8 cellular contexts compared by ENCODE assay signal in the genomic region with DNA sequence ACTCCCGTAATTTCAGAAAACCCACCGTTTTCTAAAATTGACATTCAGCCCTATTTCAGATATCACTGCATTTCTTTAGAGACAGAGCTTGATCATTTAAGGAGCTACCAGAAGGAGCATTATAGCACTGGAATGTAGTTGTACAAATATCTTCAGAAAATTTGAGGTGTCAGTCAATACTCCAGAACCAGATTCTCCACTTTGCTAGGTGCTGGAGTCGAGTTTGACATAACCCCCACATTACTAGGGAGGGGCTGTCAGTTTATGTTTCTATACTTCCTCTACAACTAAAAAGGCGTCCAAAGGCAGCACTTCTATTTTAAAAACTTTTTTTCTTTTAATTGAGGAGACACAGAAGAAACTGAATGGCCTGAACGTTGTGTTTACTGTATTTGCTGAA. TPM values are rescaled to one million over a fixed set of nuclear protein-coding genes. Genes with fewer than 3 reads are reported as not detected.
A peak's percentile ranks its signal among the peaks of the same experiment; 100 is the strongest.
DNase-seq lines count a peak whose midpoint lies in the region; TF ChIP-seq lines count a peak whose summit lies in the region.

No MANE protein-coding gene starts in this region.

- no peaks in the 10 kb centered on the region for H3K36me3 Mint-ChIP-seq in neural progenitor cell

- no peak overlapping the region for H2AFZ ChIP-seq in neural progenitor cell (replicated peaks)

- peak overlapping the region in 8 of 11 experiments; percentile 80 to 86 (median 84); a peak in 14 of 22 replicates for H3K9ac ChIP-seq in BLaER1 treated with 17β-estradiol and CSF1 and Interleukin-3, amounts not matched to agents 10 nM and 100 nM
- no peak overlapping the region for H3K9ac ChIP-seq in neural progenitor cell

- no peak overlapping the region for H3K27ac Mint-ChIP-seq in neural progenitor cell

- peak overlapping the region; percentile 81 to 100 (median 98) for H3K4me2 ChIP-seq in BLaER1 treated with 17β-estradiol and CSF1 and Interleukin-3, amounts not matched to agents 10 nM and 100 nM
- H3K4me2 ChIP-seq in neural progenitor cell: peak overlapping the region; percentile 78

- H3K9me3 Mint-ChIP-seq in neural progenitor cell: no peaks in the 10 kb centered on the region

- no peaks in the 10 kb centered on the region for H3F3A ChIP-seq in neural progenitor cell (ENCODE audit: low read depth)

- intact Hi-C loops in posterior cingulate gyrus (cut with DNase I): loop anchor here (1.0 to 10.0 kb wide), 2 partner anchors 15 to 58 kb away; a partner anchor contains a TSS

- H4K20me1 ChIP-seq in BLaER1 treated with 17β-estradiol and CSF1 and Interleukin-3, amounts not matched to agents 10 nM and 100 nM: peaks cover 0 to 21% (median 0%) of the 10 kb centered on the region in 11 experiments; a peak in 4 of 22 replicates
- no peaks in the 10 kb centered on the region for H4K20me1 ChIP-seq in neural progenitor cell (ENCODE audit: low read depth)

- H3K27ac ChIP-seq in BLaER1 treated with 17β-estradiol and CSF1 and Interleukin-3, amounts not matched to agents 10 nM and 100 nM: peak overlapping the region in 9 of 11 experiments; percentile 61 to 89 (median 84); a peak in 11 of 22 replicates
- H3K27ac ChIP-seq in effector memory CD4-positive, alpha-beta T cell (ENCODE audit: insufficient read depth, low read length, poor library complexity, severe bottlenecking): peak overlapping the region; percentile 76
- no peak overlapping the region for H3K27ac ChIP-seq in neural progenitor cell

- no peaks in the 10 kb centered on the region for H3K79me2 ChIP-seq in neural progenitor cell (ENCODE audit: low read depth)

- peaks cover 0 to 11% (median 4%) of the 10 kb centered on the region in 11 experiments; a peak in 9 of 22 replicates for H3K36me3 ChIP-seq in BLaER1 treated with 17β-estradiol and CSF1 and Interleukin-3, amounts not matched to agents 10 nM and 100 nM
- no peaks in the 10 kb centered on the region for H3K36me3 ChIP-seq in MG63
- H3K36me3 ChIP-seq in effector memory CD4-positive, alpha-beta T cell (ENCODE audit: control insufficient read depth, insufficient read depth, low read length): peaks cover 3% of the 10 kb centered on the region
- no peaks in the 10 kb centered on the region for H3K36me3 ChIP-seq in neural progenitor cell

- TF ChIP-seq CTCF in neural progenitor cell (IDR thresholded peaks at IDR 0.05): no peak

- H3K4me3 Mint-ChIP-seq in neural progenitor cell: peak overlapping the region; percentile 94

- H3K9me3 ChIP-seq in BLaER1 treated with 17β-estradiol and CSF1 and Interleukin-3, amounts not matched to agents 10 nM and 100 nM (replicated peaks in 1 of 11): peaks cover 0 to 4% (median 0%) of the 10 kb centered on the region in 11 experiments; a peak in 1 of 22 replicates
- H3K9me3 ChIP-seq in MG63 (no peaks in the 10 kb centered on the region), neural progenitor cell (ENCODE audit: low read depth) (no peaks in the 10 kb centered on the region)
- no peaks in the 10 kb centered on the region for H3K9me3 ChIP-seq in effector memory CD4-positive, alpha-beta T cell (ENCODE audit: control insufficient read depth, low read length)

- peaks cover 49 to 78% (median 63%) of the 10 kb centered on the region in 10 experiments for H3K4me1 ChIP-seq in BLaER1 treated with 17β-estradiol and CSF1 and Interleukin-3, amounts not matched to agents 10 nM and 100 nM
- peaks cover 20% of the 10 kb centered on the region for H3K4me1 ChIP-seq in effector memory CD4-positive, alpha-beta T cell (ENCODE audit: control insufficient read depth, insufficient read depth, low read length, poor library complexity, severe bottlenecking)
- peaks cover 6% of the 10 kb centered on the region for H3K4me1 ChIP-seq in neural progenitor cell

- H3K27me3 Mint-ChIP-seq in neural progenitor cell (ENCODE audit: insufficient read depth, low read depth): no peaks in the 10 kb centered on the region

- DNase-seq in MG63: no peak
- no peak for DNase-seq in effector memory CD4-positive, alpha-beta T cell
- no peak for DNase-seq in neural progenitor cell (ENCODE audit: low spot score)
- no peak for DNase-seq in occipital lobe (lab: John Stamatoyannopoulos, UW)
- DNase-seq in posterior cingulate gyrus: no peak
- no peak for DNase-seq in NCI-H446 treated with DMSO at 0.1 percent for 48 hours (lab: John Stamatoyannopoulos, UW)
- DNase-seq in NCI-H2029 treated with DMSO at 0.1 percent for 48 hours (lab: John Stamatoyannopoulos, UW): no peak

- H3K4me3 ChIP-seq in BLaER1 treated with 17β-estradiol and CSF1 and Interleukin-3, amounts not matched to agents 10 nM and 100 nM: peak overlapping the region in 6 of 10 experiments; percentile 63 to 85 (median 74); a peak in 12 of 20 replicates
- H3K4me3 ChIP-seq in MG63: peak overlapping the region; percentile 68
- H3K4me3 ChIP-seq in effector memory CD4-positive, alpha-beta T cell (ENCODE audit: insufficient read depth, low read depth, low read length, poor library complexity, severe bottlenecking): no peak overlapping the region
- H3K4me3 ChIP-seq in neural progenitor cell: peak overlapping the region; percentile 80

- H3K4me1 Mint-ChIP-seq in neural progenitor cell: peaks cover 29% of the 10 kb centered on the region

- H3K27me3 ChIP-seq in BLaER1 treated with 17β-estradiol and CSF1 and Interleukin-3, amounts not matched to agents 10 nM and 100 nM: peaks cover 0 to 28% (median 13%) of the 10 kb centered on the region in 11 experiments; a peak in 16 of 22 replicates
- H3K27me3 ChIP-seq in MG63 (no peaks in the 10 kb centered on the region), neural progenitor cell (peaks cover 30% of the 10 kb centered on the region)
- H3K27me3 ChIP-seq in effector memory CD4-positive, alpha-beta T cell (replicated peaks; ENCODE audit: control insufficient read depth, insufficient read depth, low read length, poor library complexity, severe bottlenecking): no peaks in the 10 kb centered on the region

RNA-seq across cellular contexts. Expression of a gene that starts 0.9 kb away (rescaled TPM):
- 4.2 and 4.4 TPM in 2 replicates for total RNA-seq in MG63 (2014; rRNA removed; shearing (Covaris generic); ENCODE audit: low replicate concordance)
- total RNA-seq in neural progenitor cell (ENCODE audit: low replicate concordance): 6.1 and 9.0 TPM in 2 replicates
- total RNA-seq in occipital lobe: 53.7 TPM

RNA-seq across cellular contexts. Expression of a gene that starts 15.4 kb away (rescaled TPM):
- total RNA-seq in MG63 (2014; rRNA removed; shearing (Covaris generic); ENCODE audit: low replicate concordance): 27.6 and 32.5 TPM in 2 replicates
- total RNA-seq in neural progenitor cell (ENCODE audit: low replicate concordance) (53.3 and 57.0 TPM in 2 replicates), occipital lobe (24.0 TPM)
